Comparison of ENCODE assay signal across 12 cellular contexts in the genomic region with DNA sequence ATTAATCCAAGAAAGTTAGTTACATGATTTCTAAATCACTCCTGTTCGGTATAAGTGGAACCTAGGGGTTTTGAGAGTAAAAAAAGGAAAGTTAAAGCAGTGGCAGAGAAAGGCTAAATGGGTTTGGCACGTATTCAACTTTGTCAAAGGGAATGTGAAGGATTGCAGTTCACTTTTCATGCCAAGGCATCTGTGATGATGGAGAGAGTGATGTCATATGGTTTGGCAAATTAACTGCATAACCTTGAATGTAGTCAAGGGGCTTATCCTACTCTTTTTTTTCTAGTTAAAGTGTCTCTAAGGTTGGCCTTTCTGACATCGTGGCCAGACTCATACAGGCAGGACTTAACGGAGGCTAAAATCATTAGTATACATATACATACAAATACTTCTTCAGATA.
A peak's percentile ranks its signal among the peaks of the same experiment; 100 is the strongest.
DNase-seq lines count a peak whose midpoint lies in the region; ATAC-seq and TF ChIP-seq lines count a peak whose summit lies in the region.
"Had no signal": no experiment of that assay in that cellular context is flagged by ENCODE, and none has a peak within 500 bp of the region (broad histone marks: within the 10 kb centered on the region; RNA-seq: fewer than 3 reads in every experiment).

No MANE protein-coding gene starts in this region.

- intact Hi-C loops in vagina (cut with DNase I): no loop called here

- H3K4me3 ChIP-seq in cardiac fibroblast (replicated peaks in 1 of 2; ENCODE audit: low read depth in 2 of 2, low read length in 2 of 2) (no peak overlapping the region), vagina (no peak overlapping the region), HAP-1 (no peak overlapping the region)
- H3K4me3 ChIP-seq: coronary artery had no signal

- TF ChIP-seq CTCF in cardiac fibroblast (IDR thresholded peaks at IDR 0.05; ENCODE audit: low read depth, low read length) (no peak), vagina (IDR thresholded peaks at IDR 0.05) (no peak)

- no peak for ATAC-seq in GM18873 (IDR thresholded peaks at IDR 0.05; ENCODE audit: low FRiP score, unreplicated experiment)
- ATAC-seq: left colon, natural killer cell, WTC11 had no signal

- no peak for TF ChIP-seq POLR2A in vagina (IDR thresholded peaks at IDR 0.05)

- H3K27me3 ChIP-seq in vagina: no peaks in the 10 kb centered on the region
- H3K27me3 ChIP-seq in HAP-1 (ENCODE audit: low read depth): no peaks in the 10 kb centered on the region

- H3K9me3 ChIP-seq in vagina (no peaks in the 10 kb centered on the region), HAP-1 (no peaks in the 10 kb centered on the region)

- H3K36me3 ChIP-seq in vagina (no peaks in the 10 kb centered on the region), HAP-1 (replicated peaks) (no peaks in the 10 kb centered on the region)

- no peaks in the 10 kb centered on the region for H3K4me1 ChIP-seq in vagina
- H3K4me1 ChIP-seq in HAP-1: no peaks in the 10 kb centered on the region

- H3K27ac ChIP-seq in vagina: no peak overlapping the region
- H3K27ac ChIP-seq: coronary artery had no signal

- peak; percentile 60 for DNase-seq in DMS79 treated with DMSO at 0.1 percent for 48 hours (lab: John Stamatoyannopoulos, UW)
- DNase-seq in HS-27A (ENCODE audit: low read depth): peak; percentile 14
- peak; percentile 87 to 92 for DNase-seq in cardiac fibroblast (ENCODE audit: low read depth in 2 of 2)
- DNase-seq in myocyte (ENCODE audit: low read depth): peak; percentile 83
- DNase-seq in vagina (ENCODE audit: extremely low spot score in 2 of 2): no peak
- no peak for DNase-seq in HAP-1 (ENCODE audit: low spot score in 2 of 2)
- DNase-seq: COR-L47, left colon, natural killer cell had no signal

- in situ Hi-C loops in HAP-1 (cut with MboI; ENCODE audit: low sequenced_read_pairs): no loop called here

Comparison
In these comparisons a context has a peak if more than half of its experiments do, and no peak if none do; other contexts are left out.
1. DNase-seq: peak in DMS79 treated with DMSO at 0.1 percent for 48 hours (single experiment), HS-27A (single experiment), cardiac fibroblast (2 of 2) and myocyte (single experiment); none in vagina (0 of 2) and HAP-1 (0 of 2).